ENCODE assay signal across 8 cellular contexts in genomic region chr1:248837794-248838356, GRCh38.
DNase-seq lines count a peak whose midpoint lies in the region; ATAC-seq, FAIRE-seq and TF ChIP-seq lines count a peak whose summit lies in the region.

TSS of gene ZNF672 (plus strand) at chr1:248838224. CDS start at chr1:248847275, 9,051 bp downstream.

- FAIRE-seq in endometrium (lab: Jason Lieb, UNC) = peak; percentile 76

- H3K4me1 ChIP-seq in OCI-LY3 (ENCODE audit: low read length) = peaks cover 23% of the 10 kb centered on the region

- peaks cover 43% of the 10 kb centered on the region for H3K79me2 ChIP-seq in OCI-LY3 (ENCODE audit: low read length)

- H3K4me3 ChIP-seq in OCI-LY3 (ENCODE audit: low read length) = peak within 1 kb of the TSS; percentile 93

- ATAC-seq in GM21528 (IDR thresholded peaks at IDR 0.05; ENCODE audit: low FRiP score, unreplicated experiment) = peak; percentile 88

- peak within 1 kb of the TSS; percentile 76 for H3K27ac ChIP-seq in OCI-LY3 (ENCODE audit: low read length)

- H3K27me3 ChIP-seq in OCI-LY3 (ENCODE audit: low read depth, low read length) = no peaks in the 10 kb centered on the region

- no peak for TF ChIP-seq CTCF in OCI-LY3 (IDR thresholded peaks at IDR 0.05; ENCODE audit: low read depth, low read length)

- DNase-seq in DMS 273 treated with DMSO at 0.1 percent for 48 hours (lab: John Stamatoyannopoulos, UW) = peak; percentile 95
- DNase-seq in HuH-7.5 (ENCODE audit: low spot score) = peak; percentile 92
- DNase-seq in activated CD8-positive, alpha-beta memory T cell treated with anti-CD3 and anti-CD28 coated beads, Interleukin-2, amount 50 U/mL, for 4 hours = peak; percentile 93
- DNase-seq in midbrain (lab: John Stamatoyannopoulos, UW) = peak; percentile 99
- DNase-seq in stimulated activated CD8-positive, alpha-beta memory T cell treated with anti-CD3 and anti-CD28 coated beads, Interleukin-15, amount 100 ng/mL, for 48 hours (ENCODE audit: low read depth in 2 of 2) = peak; percentile 90 to 91

- H2AFZ ChIP-seq in OCI-LY3 (ENCODE audit: low read depth, low read length) = peak within 1 kb of the TSS; percentile 71

- peaks cover 12% of the 10 kb centered on the region for H3K36me3 ChIP-seq in OCI-LY3 (replicated peaks; ENCODE audit: low read depth, low read length)

- peak within 1 kb of the TSS; percentile 98 for H3K4me2 ChIP-seq in OCI-LY3 (ENCODE audit: low read length)

- H3K9ac ChIP-seq in OCI-LY3 (ENCODE audit: low read length) = peak within 1 kb of the TSS; percentile 90

- H3K9me3 ChIP-seq in OCI-LY3 (ENCODE audit: insufficient read depth, low read length) = no peaks in the 10 kb centered on the region

- H4K20me1 ChIP-seq in OCI-LY3 (ENCODE audit: insufficient read depth, low read length) = peaks cover 26% of the 10 kb centered on the region

Comparison
In these comparisons a context has a peak if more than half of its experiments do, and no peak if none do; other contexts are left out.
1. Peak in every context shown above with its lines: DNase-seq, ATAC-seq, H3K4me3 ChIP-seq and H3K27ac ChIP-seq.